9 cellular contexts compared by ENCODE assay signal in the genomic region with DNA sequence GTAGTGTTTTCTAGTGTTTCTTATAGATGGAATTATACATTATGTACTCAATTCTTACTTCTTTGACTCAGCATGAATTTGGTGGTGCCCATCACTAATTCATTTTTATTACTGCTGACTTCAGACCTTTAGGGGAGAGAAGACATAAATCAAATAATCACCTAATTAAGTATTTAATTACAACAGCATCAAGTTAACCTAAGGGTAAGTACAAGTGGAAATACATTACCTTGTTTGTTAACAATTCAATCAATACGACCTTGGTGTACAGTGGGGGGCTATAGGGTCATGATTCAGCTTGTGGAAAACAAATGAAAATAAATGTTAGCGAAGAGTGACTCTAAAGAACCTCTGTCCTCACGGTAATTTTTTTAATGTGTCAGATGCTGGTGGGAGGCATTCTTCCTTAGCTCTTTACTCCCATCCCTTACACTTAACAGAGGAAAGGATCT. TPM values are rescaled to one million over a fixed set of nuclear protein-coding genes. Genes with fewer than 3 reads are reported as not detected.
A peak's percentile ranks its signal among the peaks of the same experiment; 100 is the strongest.
DNase-seq lines count a peak whose midpoint lies in the region; ATAC-seq, FAIRE-seq and TF ChIP-seq lines count a peak whose summit lies in the region.
"Had no signal": no experiment of that assay in that cellular context is flagged by ENCODE, and none has a peak within 500 bp of the region (broad histone marks: within the 10 kb centered on the region; RNA-seq: fewer than 3 reads in every experiment).

No MANE protein-coding gene starts in this region.

- FAIRE-seq in GM12892 (lab: Jason Lieb, UNC), result no peak

- DNase-seq in CD14-positive monocyte (ENCODE audit: low spot score), result no peak
- DNase-seq in endodermal cell, result no peak
- DNase-seq in middle frontal gyrus (ENCODE audit: extremely low spot score, low spot score), result no peak
- DNase-seq in stimulated activated CD4-positive, alpha-beta T cell treated with anti-CD3 and anti-CD28 coated beads, Interleukin-4, amount 100 ng/mL, for 24 hours, result no peak
- no peak for DNase-seq in GM12892 (ENCODE audit: insufficient read length)
- DNase-seq: NCI-H2081 treated with DMSO at 0.1 percent for 48 hours had no signal

- no peak for ATAC-seq in GM18511 (IDR thresholded peaks at IDR 0.05; ENCODE audit: unreplicated experiment)

- H3K36me3 ChIP-seq in OCI-LY3 (replicated peaks; ENCODE audit: low read depth, low read length) (peaks cover 7% of the 10 kb centered on the region), endodermal cell (ENCODE audit: control insufficient read depth, insufficient read depth, low read length) (peaks cover 16% of the 10 kb centered on the region), neutrophil (no peaks in the 10 kb centered on the region)

- H3K4me3 ChIP-seq in OCI-LY3 (ENCODE audit: low read length) (peak overlapping the region; percentile 86), endodermal cell (ENCODE audit: low read length) (peak overlapping the region; percentile 95), neutrophil (ENCODE audit: low read depth in 1 of 2, low read length in 1 of 2) (peak overlapping the region; percentile 83 to 91)

- H3K9ac ChIP-seq in OCI-LY3 (ENCODE audit: low read length) (peak overlapping the region; percentile 63), endodermal cell (ENCODE audit: extremely low read depth, low read length, poor library complexity, severe bottlenecking) (peak overlapping the region; percentile 44)

- H3K4me1 Mint-ChIP-seq in CD14-positive monocyte, result peaks cover 20% of the 10 kb centered on the region
- peaks cover 3% of the 10 kb centered on the region for H3K4me1 Mint-ChIP-seq in endodermal cell

- H3K9me3 ChIP-seq in OCI-LY3 (ENCODE audit: insufficient read depth, low read length) (no peaks in the 10 kb centered on the region), endodermal cell (ENCODE audit: control insufficient read depth, low read length) (no peaks in the 10 kb centered on the region), neutrophil (no peaks in the 10 kb centered on the region)

- H3K27me3 Mint-ChIP-seq in CD14-positive monocyte (ENCODE audit: low read depth in 3 of 3), result peaks cover 0 to 2% (median 0%) of the 10 kb centered on the region in 3 donors
- H3K27me3 Mint-ChIP-seq in endodermal cell (ENCODE audit: insufficient read depth), result no peaks in the 10 kb centered on the region

- 0 out of 2 replicates have a peak overlapping the region, but pooled peaks have one; percentile 1 for H3K27ac ChIP-seq in OCI-LY3 (ENCODE audit: low read length)
- peak overlapping the region; percentile 32 for H3K27ac ChIP-seq in endodermal cell (ENCODE audit: low read depth, low read length)
- peak overlapping the region; percentile 95 for H3K27ac ChIP-seq in neutrophil

- H3K4me2 ChIP-seq in OCI-LY3 (ENCODE audit: low read length), result peak overlapping the region; percentile 65

- no peak for TF ChIP-seq POLR2A in GM12892 (IDR thresholded peaks at IDR 0.05; ENCODE audit: low read depth, low read length)

- WGBS in endodermal cell (ENCODE audit: insufficient coverage in 1 of 2, insufficient read length in 1 of 2), 2 experiments, result 18% methylated on average over 3 of the region's 3 CpGs; no CpG with 5 or more reads in 1 of the 2 experiments

- H2AFZ ChIP-seq in OCI-LY3 (ENCODE audit: low read depth, low read length), result peak overlapping the region; percentile 69

- peak; percentile 49 for TF ChIP-seq CTCF in CD14-positive monocyte (IDR thresholded peaks at IDR 0.05)
- TF ChIP-seq CTCF in OCI-LY3 (IDR thresholded peaks at IDR 0.05; ENCODE audit: low read depth, low read length), result no peak
- no peak for TF ChIP-seq CTCF in endodermal cell (conservative IDR thresholded peaks at IDR 0.05)
- TF ChIP-seq CTCF in neutrophil (IDR thresholded peaks at IDR 0.05), result no peak

- peaks cover 16% of the 10 kb centered on the region for H4K20me1 ChIP-seq in OCI-LY3 (ENCODE audit: insufficient read depth, low read length)

- peak overlapping the region; percentile 76 to 88 for H3K4me3 Mint-ChIP-seq in CD14-positive monocyte
- peak overlapping the region; percentile 81 for H3K4me3 Mint-ChIP-seq in endodermal cell

- no peaks in the 10 kb centered on the region for H3K27me3 ChIP-seq in OCI-LY3 (ENCODE audit: low read depth, low read length)
- H3K27me3 ChIP-seq in endodermal cell (ENCODE audit: control insufficient read depth, insufficient read depth, low read length, poor library complexity, severe bottlenecking), result no peaks in the 10 kb centered on the region
- no peaks in the 10 kb centered on the region for H3K27me3 ChIP-seq in neutrophil

- no peaks in the 10 kb centered on the region for H3K9me3 Mint-ChIP-seq in CD14-positive monocyte
- peaks cover 3% of the 10 kb centered on the region for H3K9me3 Mint-ChIP-seq in endodermal cell

- H3K27ac Mint-ChIP-seq in CD14-positive monocyte (peak overlapping the region; percentile 83 to 92 (median 88)), endodermal cell (peak overlapping the region; percentile 81)

- intact Hi-C loops in CD14-positive monocyte (cut with micrococcal nuclease), result loop anchor here (5.0 to 10.0 kb wide), 3 partner anchors 101 to 397 kb away; a partner anchor contains a TSS

- H3K4me1 ChIP-seq in OCI-LY3 (ENCODE audit: low read length), result peaks cover 15% of the 10 kb centered on the region
- H3K4me1 ChIP-seq in endodermal cell (ENCODE audit: control insufficient read depth, insufficient read depth, low read length), result no peaks in the 10 kb centered on the region
- H3K4me1 ChIP-seq in neutrophil (ENCODE audit: control insufficient read depth in 1 of 2, insufficient read depth in 1 of 2, low read depth in 1 of 2, low read length in 1 of 2), result peaks cover 22 to 24% of the 10 kb centered on the region in 2 experiments

- H3K36me3 Mint-ChIP-seq in CD14-positive monocyte (peaks cover 2 to 7% of the 10 kb centered on the region in 2 donors), endodermal cell (ENCODE audit: low read depth) (peaks cover 4% of the 10 kb centered on the region)

- H3K79me2 ChIP-seq in OCI-LY3 (ENCODE audit: low read length), result peaks cover 39% of the 10 kb centered on the region

RNA-seq across cellular contexts. Expression of a gene that starts 0.5 kb away (rescaled TPM):
- 10 to 100 TPM; 11.7 to 14.7 TPM for polyA plus RNA-seq in CD14-positive monocyte
- total RNA-seq in endodermal cell, result 10 to 100 TPM; 32.6 to 41.2 TPM
- 30.8 TPM for polyA plus RNA-seq in endodermal cell (2013, experiment 1 of 2)
- polyA plus RNA-seq in endodermal cell (2013, experiment 2 of 2), result 26.2 TPM
- polyA plus RNA-seq in GM12892 (2012; ENCODE audit: missing spikeins), result 12.4 TPM

Comparison
In these comparisons a context has a peak if more than half of its experiments do, and no peak if none do; other contexts are left out.
1. H3K27ac ChIP-seq: peak in every context shown above with its lines; median percentile 95 in neutrophil; 32 in endodermal cell; 1 in OCI-LY3.